ENCODE assay signal across 17 cellular contexts in genomic region chr10:13685885-13686284, GRCh38.
DNase-seq lines count a peak whose midpoint lies in the region; ATAC-seq and TF ChIP-seq lines count a peak whose summit lies in the region.
"Had no signal": no experiment of that assay in that cellular context is flagged by ENCODE, and none has a peak within 500 bp of the region (broad histone marks: within the 10 kb centered on the region; RNA-seq: fewer than 3 reads in every experiment).

No MANE protein-coding gene starts in this region.

- no peak overlapping the region for H3K4me3 ChIP-seq in MG63
- H3K4me3 ChIP-seq in lung = no peak overlapping the region
- H3K4me3 ChIP-seq: BLaER1 had no signal

- H3K9me3 ChIP-seq in MG63 (no peaks in the 10 kb centered on the region), lung (ENCODE audit: control insufficient read depth in 2 of 2, insufficient read depth in 1 of 2, low read length in 1 of 2) (no peaks in the 10 kb centered on the region)
- H3K9me3 ChIP-seq: BLaER1, neutrophil had no signal

- H3K27ac ChIP-seq in lung (ENCODE audit: low read depth in 1 of 2, low read length in 1 of 2) (peak overlapping the region; percentile 78 to 91), substantia nigra (ENCODE audit: low read depth, low read length, poor library complexity, severe bottlenecking) (peak overlapping the region; percentile 58)
- H3K27ac ChIP-seq: BLaER1, neutrophil had no signal

- WGBS in lung, 2 donors = 59 to 76% methylated on average over 5 of the region's 5 CpGs

- peaks cover 37% of the 10 kb centered on the region for H3K36me3 Mint-ChIP-seq in endothelial cell (ENCODE audit: low read depth, unreplicated experiment)

- ATAC-seq in lung (ENCODE audit: insufficient read depth, low FRiP score) (no peak), HG03175 (IDR thresholded peaks at IDR 0.05; ENCODE audit: unreplicated experiment) (no peak)
- ATAC-seq: activated CD8-positive, alpha-beta T cell treated with anti-CD3 and anti-CD28 coated beads, Interleukin-2, amount 10 ng/mL, durations not matched to agents 7 days and 5 days had no signal

- H3K4me1 ChIP-seq in lung (ENCODE audit: control insufficient read depth in 2 of 2, insufficient read depth in 2 of 2, low read length in 2 of 2) = peaks cover 4 to 23% of the 10 kb centered on the region in 2 donors

- H3K27me3 ChIP-seq in MG63 (no peaks in the 10 kb centered on the region), lung (ENCODE audit: control insufficient read depth, insufficient read depth) (no peaks in the 10 kb centered on the region)
- H3K27me3 ChIP-seq: BLaER1, neutrophil had no signal

- peak; percentile 43 for DNase-seq in MG63
- no peak for DNase-seq in endothelial cell (ENCODE audit: low spot score)
- DNase-seq in lung (ENCODE audit: low spot score) = no peak
- peak in 4 of 49 donors; percentile 6 to 28 (median 12) for DNase-seq in substantia nigra (lab: John Stamatoyannopoulos, UW)
- DNase-seq in T-helper 9 cell = no peak
- DNase-seq in GM19238 (ENCODE audit: insufficient read length, low spot score) = no peak
- no peak for DNase-seq in retina
- DNase-seq: activated CD8-positive, alpha-beta T cell treated with anti-CD3 and anti-CD28 coated beads, Interleukin-2, amount 10 ng/mL, durations not matched to agents 7 days and 5 days; activated naive CD4-positive, alpha-beta T cell; cerebellar nuclear complex; DND-41; NCI-H345; OCI-M1; stimulated activated CD8-positive, alpha-beta memory T cell treated with anti-CD3 and anti-CD28 coated beads, Interleukin-4, amount 100 ng/mL, for 48 hours had no signal

- peak overlapping the region; percentile 83 for H3K27ac Mint-ChIP-seq in endothelial cell (ENCODE audit: unreplicated experiment)
- H3K27ac Mint-ChIP-seq: activated CD8-positive, alpha-beta T cell treated with anti-CD3 and anti-CD28 coated beads, Interleukin-2, amount 10 ng/mL, durations not matched to agents 7 days and 5 days had no signal

- no peak overlapping the region for H3K4me3 Mint-ChIP-seq in endothelial cell (ENCODE audit: unreplicated experiment)
- H3K4me3 Mint-ChIP-seq: activated CD8-positive, alpha-beta T cell treated with anti-CD3 and anti-CD28 coated beads, Interleukin-2, amount 10 ng/mL, durations not matched to agents 7 days and 5 days had no signal

- no peaks in the 10 kb centered on the region for H3K9me3 Mint-ChIP-seq in endothelial cell (ENCODE audit: unreplicated experiment)

- H3K36me3 ChIP-seq in MG63 = peaks cover 6% of the 10 kb centered on the region
- peaks cover 4 to 8% of the 10 kb centered on the region in 2 donors for H3K36me3 ChIP-seq in lung (ENCODE audit: control insufficient read depth in 2 of 2, insufficient read depth in 2 of 2, low read length in 2 of 2)
- H3K36me3 ChIP-seq: BLaER1, neutrophil had no signal

- peaks cover 2% of the 10 kb centered on the region for H3K27me3 Mint-ChIP-seq in endothelial cell (ENCODE audit: unreplicated experiment)

- TF ChIP-seq CTCF in endothelial cell (IDR thresholded peaks at IDR 0.05; ENCODE audit: unreplicated experiment) (no peak), lung (IDR thresholded peaks at IDR 0.05; ENCODE audit: control extremely low read depth, extremely low read depth) (no peak)

- H3K4me1 Mint-ChIP-seq in endothelial cell (ENCODE audit: unreplicated experiment) = peaks cover 32% of the 10 kb centered on the region
